12 cellular contexts compared by ENCODE assay signal in the genomic region with DNA sequence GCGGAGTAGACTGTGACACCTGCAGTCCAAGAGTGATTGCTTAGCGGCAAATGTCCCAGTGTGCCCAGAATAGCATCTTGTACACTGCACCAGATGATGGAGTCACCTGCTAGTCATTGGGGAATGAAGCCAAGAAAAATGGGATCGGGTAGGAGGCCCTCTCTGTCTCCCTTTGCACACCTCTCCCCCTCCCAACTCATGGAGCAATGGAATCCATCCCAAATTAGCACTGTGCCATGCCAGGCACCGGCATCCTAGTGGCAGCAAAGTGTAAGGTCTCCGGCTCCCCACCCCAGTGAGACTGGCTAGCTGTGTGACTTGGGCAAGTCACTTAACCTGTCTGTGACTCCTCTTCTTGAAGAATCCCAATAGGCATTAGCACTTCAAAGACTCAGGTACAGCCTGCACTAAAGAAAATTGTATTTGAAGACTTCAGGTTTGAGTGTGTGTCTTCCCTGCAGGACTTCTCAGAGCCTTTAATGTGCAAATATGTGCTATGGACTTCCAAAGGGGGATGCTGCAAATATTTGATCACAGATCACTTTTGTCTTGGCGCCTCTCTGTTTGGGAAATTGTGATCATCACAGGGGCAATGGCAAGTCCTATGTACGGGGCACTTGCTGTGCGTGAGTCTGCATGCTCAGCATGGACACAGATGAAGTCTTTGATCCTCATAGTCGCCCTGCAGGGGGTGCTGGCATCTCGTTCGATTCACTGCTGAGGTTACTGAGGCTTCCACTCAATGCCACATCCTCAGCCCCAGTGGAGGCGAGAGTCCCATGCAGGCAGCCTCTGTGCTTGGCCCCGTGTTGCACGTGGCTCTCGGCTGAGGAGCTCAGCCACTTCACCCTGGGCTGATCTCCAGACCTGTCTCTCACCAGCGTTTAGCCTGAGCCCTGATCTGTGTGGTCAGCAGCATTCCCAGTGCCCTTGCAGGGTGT.
DNase-seq lines count a peak whose midpoint lies in the region; ATAC-seq and TF ChIP-seq lines count a peak whose summit lies in the region.
"Had no signal": no experiment of that assay in that cellular context is flagged by ENCODE, and none has a peak within 500 bp of the region (broad histone marks: within the 10 kb centered on the region; RNA-seq: fewer than 3 reads in every experiment).

No MANE protein-coding gene starts in this region.

- no peak overlapping the region for H3K4me3 ChIP-seq in DND-41 (ENCODE audit: low read depth in 1 of 2, low read length in 2 of 2)
- no peak overlapping the region for H3K4me3 ChIP-seq in GM12875 (ENCODE audit: low read depth, low read length)
- no peak overlapping the region for H3K4me3 ChIP-seq in Panc1 (ENCODE audit: low read depth in 2 of 2, low read length in 2 of 2)
- H3K4me3 ChIP-seq in Caco-2 (ENCODE audit: low read depth, low read length) = no peak overlapping the region
- H3K4me3 ChIP-seq in uterus = no peak overlapping the region

- intact Hi-C loops in Panc1 (cut with micrococcal nuclease; ENCODE audit: unreplicated experiment) = no loop called here
- intact Hi-C loops in Caco-2 (cut with micrococcal nuclease; ENCODE audit: unreplicated experiment) = no loop called here
- intact Hi-C loops in uterus (cut with DNase I; ENCODE audit: low total_unique reads) = no loop called here

- H4K20me1 ChIP-seq in DND-41 (ENCODE audit: insufficient read depth, low read length) = no peaks in the 10 kb centered on the region

- H3K27ac ChIP-seq in DND-41 (ENCODE audit: low read length) (no peak overlapping the region), Panc1 (ENCODE audit: low read length) (no peak overlapping the region), uterus (no peak overlapping the region)

- BruUV-seq in Panc1 (replicated peaks; lab: Mats Ljungman, UMichigan) = no TSS peak
- BruUV-seq in Caco-2 (replicated peaks; lab: Mats Ljungman, UMichigan) = no TSS peak

- peaks cover 9% of the 10 kb centered on the region for H3K27me3 Mint-ChIP-seq in Caco-2 (ENCODE audit: insufficient read depth, unreplicated experiment)

- H3K9me3 ChIP-seq in DND-41 (ENCODE audit: insufficient read depth, low read length, severe bottlenecking) (no peaks in the 10 kb centered on the region), Panc1 (ENCODE audit: control insufficient read depth, insufficient read depth, low read depth, low read length) (no peaks in the 10 kb centered on the region), Caco-2 (no peaks in the 10 kb centered on the region), uterus (no peaks in the 10 kb centered on the region)

- H3K4me2 ChIP-seq in DND-41 (ENCODE audit: insufficient read depth, low read length) = no peak overlapping the region

- no peaks in the 10 kb centered on the region for H3K79me2 ChIP-seq in DND-41 (ENCODE audit: insufficient read depth, low read length)

- POLR2A ChIA-PET in Panc1 (lab: Charles Lee) (no interaction called here), Caco-2 (lab: Charles Lee) (no interaction called here)

- in situ Hi-C loops in Panc1 (cut with HindIII; ENCODE audit: low pct_unique_long_range_greater_than_20kb, low sequenced_read_pairs) = no loop called here

- H3K9ac ChIP-seq in DND-41 (ENCODE audit: low read depth, low read length) = no peak overlapping the region

- no peak overlapping the region for H3K4me3 Mint-ChIP-seq in Caco-2 (ENCODE audit: unreplicated experiment)

- TF ChIP-seq CTCF in DND-41 (IDR thresholded peaks at IDR 0.05; ENCODE audit: borderline replicate concordance, extremely low read depth, low read length, poor library complexity, severe bottlenecking) = peak; percentile 54
- peak; percentile 12; the same call in 1 of the 2 replicates for TF ChIP-seq CTCF in GM12875 (IDR thresholded peaks at IDR 0.05; ENCODE audit: borderline replicate concordance, insufficient read depth, low read depth, low read length)
- no peak for TF ChIP-seq CTCF in Panc1 (IDR thresholded peaks at IDR 0.05)
- no peak for TF ChIP-seq CTCF in Caco-2 (IDR thresholded peaks at IDR 0.05; ENCODE audit: insufficient read depth in 1 of 2, low read depth in 1 of 2, low read length in 1 of 2, severe bottlenecking in 1 of 2, unreplicated experiment in 1 of 2)
- TF ChIP-seq CTCF in uterus (IDR thresholded peaks at IDR 0.05) = no peak

- H3K36me3 Mint-ChIP-seq in Caco-2 (ENCODE audit: insufficient read depth, unreplicated experiment) = no peaks in the 10 kb centered on the region

- H3K36me3 ChIP-seq in DND-41 (ENCODE audit: insufficient read depth, low read length) = no peaks in the 10 kb centered on the region
- H3K36me3 ChIP-seq in Panc1 (ENCODE audit: control insufficient read depth, insufficient read depth, low read length) = no peaks in the 10 kb centered on the region
- no peaks in the 10 kb centered on the region for H3K36me3 ChIP-seq in Caco-2 (ENCODE audit: control insufficient read depth, insufficient read depth, low read length)
- H3K36me3 ChIP-seq in uterus = no peaks in the 10 kb centered on the region

- CTCF ChIA-PET in Panc1 (lab: Charles Lee) = interaction anchor here (0.6 kb wide), 1 partner anchor 306 kb away, joined by 6 read pairs; no protein-coding TSS in a partner anchor
- CTCF ChIA-PET in Caco-2 (lab: Charles Lee) = no interaction called here

- TF ChIP-seq POLR2A in uterus (IDR thresholded peaks at IDR 0.05) = no peak

- ATAC-seq in DND-41 (ENCODE audit: insufficient read depth, low read depth) = peak; percentile 80
- peak; percentile 56; the same call in 1 of the 2 replicates for ATAC-seq in Panc1
- no peak for ATAC-seq in HG02678 (IDR thresholded peaks at IDR 0.05; ENCODE audit: unreplicated experiment)
- ATAC-seq: Right ventricle myocardium inferior had no signal

- H2AFZ ChIP-seq in DND-41 (ENCODE audit: low read depth, low read length) = no peak overlapping the region

- no peaks in the 10 kb centered on the region for H3K4me1 ChIP-seq in DND-41 (ENCODE audit: insufficient read depth, low read length)
- H3K4me1 ChIP-seq in Panc1 (ENCODE audit: control insufficient read depth, insufficient read depth, low read length) = no peaks in the 10 kb centered on the region
- no peaks in the 10 kb centered on the region for H3K4me1 ChIP-seq in Caco-2
- H3K4me1 ChIP-seq in uterus = no peaks in the 10 kb centered on the region

- no peaks in the 10 kb centered on the region for H3K27me3 ChIP-seq in DND-41 (ENCODE audit: insufficient read depth, low read length, poor library complexity)
- H3K27me3 ChIP-seq in Panc1 (ENCODE audit: control insufficient read depth, insufficient read depth, low read length) = peaks cover 2% of the 10 kb centered on the region; the same call in 1 of the 2 replicates
- H3K27me3 ChIP-seq in Caco-2 (replicated peaks; ENCODE audit: control insufficient read depth, insufficient read depth, low read length) = no peaks in the 10 kb centered on the region
- no peaks in the 10 kb centered on the region for H3K27me3 ChIP-seq in uterus

- H3K27ac Mint-ChIP-seq in Caco-2 (ENCODE audit: unreplicated experiment) = no peak overlapping the region
- H3K27ac Mint-ChIP-seq: activated T-helper 2 cell treated with anti-CD3 and anti-CD28 coated beads, Interferon-gamma antibody, Interleukin-2, Interleukin-4, amounts not matched to agents 10 μg/mL and 5 μg/mL and 100 μg/mL, durations not matched to agents 14 hours and 24 hours and 36 hours had no signal

- no peaks in the 10 kb centered on the region for H3K4me1 Mint-ChIP-seq in Caco-2 (ENCODE audit: low read depth, unreplicated experiment)

- peak; percentile 59 for DNase-seq in DND-41
- DNase-seq in Panc1 (ENCODE audit: low read depth, low spot score) = no peak
- peak; percentile 34 for DNase-seq in kidney tubule cell (ENCODE audit: low spot score)
- DNase-seq in SHP77 treated with DMSO at 0.1 percent for 48 hours (lab: John Stamatoyannopoulos, UW) = no peak
- no peak for DNase-seq in Caco-2
- no peak for DNase-seq in uterus
- DNase-seq: HCEC 1CT, IMR-90 had no signal

- no peaks in the 10 kb centered on the region for H3K9me3 Mint-ChIP-seq in Caco-2 (ENCODE audit: unreplicated experiment)
- H3K9me3 Mint-ChIP-seq: activated T-helper 2 cell treated with anti-CD3 and anti-CD28 coated beads, Interferon-gamma antibody, Interleukin-2, Interleukin-4, amounts not matched to agents 10 μg/mL and 5 μg/mL and 100 μg/mL, durations not matched to agents 14 hours and 24 hours and 36 hours had no signal

Comparison
In these comparisons a context has a peak if more than half of its experiments do, and no peak if none do; other contexts are left out.
1. DNase-seq: peak in DND-41 (single experiment) and kidney tubule cell (single experiment); none in Panc1 (single experiment), SHP77 treated with DMSO at 0.1 percent for 48 hours (single experiment), Caco-2 (0 of 2) and uterus (0 of 2).
2. CTCF ChIP-seq: peak in DND-41 (single experiment) and GM12875 (single experiment); none in Panc1 (single experiment), Caco-2 (0 of 2) and uterus (0 of 4).